Comparison of ENCODE assay signal across 21 cellular contexts in the genomic region with DNA sequence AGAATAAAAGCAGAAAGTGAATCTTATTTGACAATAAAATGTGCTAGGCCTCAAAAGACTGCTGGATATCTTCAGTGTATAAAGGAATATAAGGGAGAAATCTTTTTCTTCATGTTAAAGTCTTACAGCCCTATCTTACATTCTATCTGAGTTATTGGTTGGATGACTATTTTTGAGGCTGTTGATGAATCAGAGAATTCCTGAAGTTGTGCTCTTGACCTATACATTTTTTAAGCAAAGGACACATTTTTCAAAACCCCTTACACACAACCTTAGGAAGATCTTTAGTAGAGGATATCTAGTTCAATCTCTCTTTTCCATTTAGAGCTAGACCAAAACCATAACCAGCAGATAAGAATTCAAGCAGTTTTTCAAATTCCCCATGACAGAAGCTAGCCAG. TPM values are rescaled to one million over a fixed set of nuclear protein-coding genes. Genes with fewer than 3 reads are reported as not detected.
"Had no signal": no experiment of that assay in that cellular context is flagged by ENCODE, and none has a peak within 500 bp of the region (broad histone marks: within the 10 kb centered on the region; RNA-seq: fewer than 3 reads in every experiment).

No MANE protein-coding gene starts in this region.

- H3K27ac Mint-ChIP-seq: activated naive CD4-positive, alpha-beta T cell treated with anti-CD3 and anti-CD28 coated beads, Interleukin-2, amount 50 U/mL, for 24 hours; activated T-helper 2 cell treated with anti-CD3 and anti-CD28 coated beads, Interferon-gamma antibody, Interleukin-2, Interleukin-4, amounts not matched to agents 10 μg/mL and 5 μg/mL and 100 μg/mL, durations not matched to agents 14 hours and 24 hours and 36 hours; dendritic cell treated with granulocyte-macrophage colony-stimulating factor and Interleukin-4, amounts not matched to agents 40 ng/mL and 50 ng/mL, for 4 days; stimulated activated effector memory CD8-positive, alpha-beta T cell treated with anti-CD3 and anti-CD28 coated beads, Interleukin-12 subunit alpha, Interleukin-12 subunit beta, amount 100 ng/mL, for 72 hours had no signal

- H3K4me1 ChIP-seq: upper lobe of right lung had no signal

- H3K4me3 Mint-ChIP-seq: activated naive CD4-positive, alpha-beta T cell treated with anti-CD3 and anti-CD28 coated beads, Interleukin-2, amount 50 U/mL, for 24 hours; dendritic cell treated with granulocyte-macrophage colony-stimulating factor and Interleukin-4, amounts not matched to agents 40 ng/mL and 50 ng/mL, for 4 days; naive B cell; stimulated activated effector memory CD8-positive, alpha-beta T cell treated with anti-CD3 and anti-CD28 coated beads, Interleukin-12 subunit alpha, Interleukin-12 subunit beta, amount 100 ng/mL, for 72 hours had no signal

- H3K27me3 Mint-ChIP-seq: dendritic cell treated with granulocyte-macrophage colony-stimulating factor and Interleukin-4, amounts not matched to agents 40 ng/mL and 50 ng/mL, for 4 days; naive B cell had no signal

- H3K4me1 Mint-ChIP-seq: activated naive CD4-positive, alpha-beta T cell treated with anti-CD3 and anti-CD28 coated beads, Interleukin-2, amount 50 U/mL, for 24 hours; naive B cell; stimulated activated effector memory CD8-positive, alpha-beta T cell treated with anti-CD3 and anti-CD28 coated beads, Interleukin-12 subunit alpha, Interleukin-12 subunit beta, amount 100 ng/mL, for 72 hours had no signal

- H3K36me3 ChIP-seq: brain microvascular endothelial cell, left lung, thoracic aorta, upper lobe of right lung had no signal

- H3K4me3 ChIP-seq: left lung, thoracic aorta, upper lobe of right lung had no signal

- H3K27me3 ChIP-seq: brain microvascular endothelial cell, left lung, upper lobe of right lung had no signal

- H3K9me3 ChIP-seq: left lung, thoracic aorta, upper lobe of right lung had no signal

- DNase-seq: activated CD4-positive, alpha-beta T cell treated with anti-CD3 and anti-CD28 coated beads, Interleukin-2, amount 50 U/mL, for 4 hours; activated CD4-positive, CD25-positive, alpha-beta regulatory T cell treated with anti-CD3 and anti-CD28 coated beads, Interleukin-2, amount 50 U/mL, for 72 hours; activated T-cell treated with anti-CD3 and anti-CD28 coated beads, Interleukin-2, amount 50 U/mL, for 1 hour; amygdala; brain microvascular endothelial cell; hippocampal formation; kidney; left lung; mammary epithelial cell; naive B cell; upper lobe of right lung had no signal

- H3K36me3 Mint-ChIP-seq: activated naive CD4-positive, alpha-beta T cell treated with anti-CD3 and anti-CD28 coated beads, Interleukin-2, amount 50 U/mL, for 24 hours; naive B cell; stimulated activated effector memory CD8-positive, alpha-beta T cell treated with anti-CD3 and anti-CD28 coated beads, Interleukin-12 subunit alpha, Interleukin-12 subunit beta, amount 100 ng/mL, for 72 hours had no signal

- H3K9me3 Mint-ChIP-seq: activated naive CD4-positive, alpha-beta T cell treated with anti-CD3 and anti-CD28 coated beads, Interleukin-2, amount 50 U/mL, for 24 hours; activated T-helper 2 cell treated with anti-CD3 and anti-CD28 coated beads, Interferon-gamma antibody, Interleukin-2, Interleukin-4, amounts not matched to agents 10 μg/mL and 5 μg/mL and 100 μg/mL, durations not matched to agents 14 hours and 24 hours and 36 hours; dendritic cell treated with granulocyte-macrophage colony-stimulating factor and Interleukin-4, amounts not matched to agents 40 ng/mL and 50 ng/mL, for 4 days; naive B cell; stimulated activated effector memory CD8-positive, alpha-beta T cell treated with anti-CD3 and anti-CD28 coated beads, Interleukin-12 subunit alpha, Interleukin-12 subunit beta, amount 100 ng/mL, for 72 hours had no signal

- ATAC-seq: left lung; stimulated activated effector memory CD8-positive, alpha-beta T cell treated with anti-CD3 and anti-CD28 coated beads, Interleukin-12 subunit alpha, Interleukin-12 subunit beta, amount 100 ng/mL, for 72 hours; upper lobe of right lung had no signal

- H3K27ac ChIP-seq: brain microvascular endothelial cell, epithelial cell of prostate, left lung, thoracic aorta, upper lobe of right lung had no signal

RNA-seq across cellular contexts. Expression of a gene that starts 10.9 kb away (rescaled TPM):
- total RNA-seq: glomerular endothelial cell; kidney; left lung; mammary epithelial cell; mononuclear cell; renal cortical epithelial cell; T-helper 1 cell treated with Interleukin-12 subunit alpha and Interleukin-12 subunit beta and Interleukin-4 antibody, amounts not matched to agents 30 ng/mL and 1 ng/mL, for 36 hours; thoracic aorta; upper lobe of right lung had no signal
- polyA plus RNA-seq: mammary epithelial cell had no signal
